Comparison of ENCODE assay signal across 12 cellular contexts in genomic region chr20:57476073-57476526, GRCh38. TPM values are rescaled to one million over a fixed set of nuclear protein-coding genes. Genes with fewer than 3 reads are reported as not detected.
DNase-seq lines count a peak whose midpoint lies in the region; ATAC-seq, FAIRE-seq and TF ChIP-seq lines count a peak whose summit lies in the region.
"Had no signal": no experiment of that assay in that cellular context is flagged by ENCODE, and none has a peak within 500 bp of the region (broad histone marks: within the 10 kb centered on the region; RNA-seq: fewer than 3 reads in every experiment).

No MANE protein-coding gene starts in this region.

- no peaks in the 10 kb centered on the region for H3K36me3 ChIP-seq in GM06990 (ENCODE audit: control insufficient read depth, insufficient read depth, low read length)
- H3K36me3 ChIP-seq in CD8-positive, alpha-beta memory T cell (ENCODE audit: insufficient read depth, low read length) = no peaks in the 10 kb centered on the region

- peaks cover 3 to 11% of the 10 kb centered on the region in 2 donors for H3K27me3 Mint-ChIP-seq in CD8-positive, alpha-beta memory T cell

- H3K9me3 Mint-ChIP-seq in CD8-positive, alpha-beta memory T cell = no peaks in the 10 kb centered on the region
- H3K9me3 Mint-ChIP-seq: activated naive CD4-positive, alpha-beta T cell treated with anti-CD3 and anti-CD28 coated beads, Interleukin-2, amount 50 U/mL, for 72 hours; T-helper 1 cell treated with Interleukin-12 subunit alpha and Interleukin-12 subunit beta and Interleukin-4 antibody, amounts not matched to agents 30 μg/mL and 1 μg/mL, for 36 hours had no signal

- no peaks in the 10 kb centered on the region for H3K9me3 ChIP-seq in CD8-positive, alpha-beta memory T cell (ENCODE audit: low read length)

- DNase-seq in GM06990 (ENCODE audit: extremely low read depth, insufficient read length) (peak; percentile 78), KG1 (lab: John Stamatoyannopoulos, UW) (peak; percentile 81), germinal center (ENCODE audit: low spot score) (peak; percentile 44), NCI-H2227 (lab: John Stamatoyannopoulos, UW; ENCODE audit: unreplicated experiment) (no peak), RKO (ENCODE audit: low spot score) (no peak), RCC 7860 (ENCODE audit: low spot score) (no peak)
- no peak for DNase-seq in CD8-positive, alpha-beta memory T cell

- CTCF ChIA-PET in CD8-positive, alpha-beta memory T cell (lab: Charles Lee) = no interaction called here

- H3K36me3 Mint-ChIP-seq in CD8-positive, alpha-beta memory T cell = no peaks in the 10 kb centered on the region
- H3K36me3 Mint-ChIP-seq: activated naive CD4-positive, alpha-beta T cell treated with anti-CD3 and anti-CD28 coated beads, Interleukin-2, amount 50 U/mL, for 72 hours had no signal

- H3K4me3 Mint-ChIP-seq in CD8-positive, alpha-beta memory T cell = no peak overlapping the region
- H3K4me3 Mint-ChIP-seq: T-helper 1 cell treated with Interleukin-12 subunit alpha and Interleukin-12 subunit beta and Interleukin-4 antibody, amounts not matched to agents 30 μg/mL and 1 μg/mL, for 36 hours had no signal

- H3K27me3 ChIP-seq in GM06990 (replicated peaks; ENCODE audit: control insufficient read depth, insufficient read depth, low read length) = no peaks in the 10 kb centered on the region
- H3K27me3 ChIP-seq in CD8-positive, alpha-beta memory T cell (ENCODE audit: insufficient read depth, low read length, poor library complexity, severe bottlenecking) = no peaks in the 10 kb centered on the region

- peaks cover 16 to 38% (median 19%) of the 10 kb centered on the region in 3 donors for H3K4me1 Mint-ChIP-seq in CD8-positive, alpha-beta memory T cell

- H3K4me1 ChIP-seq in CD8-positive, alpha-beta memory T cell (ENCODE audit: insufficient read depth, low read length) = peaks cover 34% of the 10 kb centered on the region

- FAIRE-seq in RCC 7860 (lab: Jason Lieb, UNC) = no peak

- H3K27ac ChIP-seq in CD8-positive, alpha-beta memory T cell (ENCODE audit: low read depth, low read length) = no peak overlapping the region

- H3K27ac Mint-ChIP-seq in CD8-positive, alpha-beta memory T cell = peak overlapping the region in 1 of 8 donors; percentile 43
- H3K27ac Mint-ChIP-seq: activated naive CD4-positive, alpha-beta T cell treated with anti-CD3 and anti-CD28 coated beads, Interleukin-2, amount 50 U/mL, for 72 hours; T-helper 1 cell treated with Interleukin-12 subunit alpha and Interleukin-12 subunit beta and Interleukin-4 antibody, amounts not matched to agents 30 μg/mL and 1 μg/mL, for 36 hours had no signal

- TF ChIP-seq CTCF in GM06990 (IDR thresholded peaks at IDR 0.05; ENCODE audit: insufficient read depth, low read length, poor library complexity, severe bottlenecking) = no peak

- POLR2A ChIA-PET in CD8-positive, alpha-beta memory T cell (lab: Charles Lee) = no interaction called here

- H3K4me3 ChIP-seq in GM06990 (replicated peaks; ENCODE audit: low read depth, low read length) = no peak overlapping the region
- no peak overlapping the region for H3K4me3 ChIP-seq in CD8-positive, alpha-beta memory T cell (ENCODE audit: low read length)

- ATAC-seq in GM21381 (IDR thresholded peaks at IDR 0.05; ENCODE audit: unreplicated experiment) = peak; percentile 42

RNA-seq across cellular contexts. Expression of gene CTCFL, which starts 48.8 kb away (rescaled TPM):
- total RNA-seq in CD8-positive, alpha-beta memory T cell = not detected
- not detected for polyA plus RNA-seq in CD8-positive, alpha-beta memory T cell
- total RNA-seq: activated naive CD4-positive, alpha-beta T cell treated with anti-CD3 and anti-CD28 coated beads, Interleukin-2, amount 50 U/mL, for 72 hours; H4 had no signal
- polyA plus RNA-seq: neural cell had no signal

Comparison
In these comparisons a context has a peak if more than half of its experiments do, and no peak if none do; other contexts are left out.
1. DNase-seq: peak in GM06990 (single experiment), KG1 (single experiment) and germinal center (single experiment); none in CD8-positive, alpha-beta memory T cell (0 of 5), NCI-H2227 (single experiment), RKO (single experiment) and RCC 7860 (single experiment).